26 cellular contexts compared by ENCODE assay signal in the genomic region with DNA sequence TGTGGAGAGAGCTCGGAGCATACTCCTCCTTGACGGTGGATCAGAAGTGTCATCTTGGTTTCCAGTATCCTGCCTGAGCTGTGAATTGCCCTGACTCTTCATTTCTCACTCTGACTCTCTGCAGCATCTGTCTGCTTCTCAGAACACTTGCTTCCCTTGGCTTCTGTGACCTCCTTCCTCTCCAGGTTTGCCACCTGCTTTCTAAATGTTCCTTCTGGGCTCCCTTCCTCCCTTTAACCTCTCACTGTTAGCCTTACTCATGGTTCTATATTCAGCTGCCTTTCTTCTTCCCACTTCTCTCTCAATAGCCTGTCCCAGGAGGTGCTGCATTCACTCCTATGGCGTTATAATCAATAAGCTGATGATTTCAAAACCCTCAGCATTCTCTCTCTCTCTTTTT.
"Had no signal": no experiment of that assay in that cellular context is flagged by ENCODE, and none has a peak within 500 bp of the region (broad histone marks: within the 10 kb centered on the region; RNA-seq: fewer than 3 reads in every experiment).

No MANE protein-coding gene starts in this region.

- H3K27me3 ChIP-seq: dorsolateral prefrontal cortex, hepatocyte, ovary, upper lobe of left lung, vagina had no signal

- H3K4me1 ChIP-seq: vagina had no signal

- H3K27ac ChIP-seq: dorsolateral prefrontal cortex, gastroesophageal sphincter, hepatocyte, left ventricle myocardium inferior, ovary, thoracic aorta, upper lobe of left lung, vagina had no signal

- H3K27ac Mint-ChIP-seq: activated CD8-positive, alpha-beta T cell treated with anti-CD3 and anti-CD28 coated beads for 36 hours; activated naive CD8-positive, alpha-beta T cell; nephron progenitor cell; T-helper 2 cell treated with Interferon-gamma antibody and Interleukin-4, amounts not matched to agents 5 μg/mL and 100 μg/mL, for 36 hours had no signal

- H3K9me3 Mint-ChIP-seq: activated T-cell treated with anti-CD3 and anti-CD28 coated beads, Interleukin-2, amount 50 U/mL, for 4 hours; central memory CD8-positive, alpha-beta T cell; T-cell; T-helper 2 cell treated with Interferon-gamma antibody and Interleukin-4, amounts not matched to agents 5 μg/mL and 100 μg/mL, for 36 hours had no signal

- DNase-seq: activated CD4-positive, alpha-beta T cell treated with anti-CD3 and anti-CD28 coated beads for 48 hours; activated CD8-positive, alpha-beta T cell treated with anti-CD3 and anti-CD28 coated beads for 36 hours; activated naive CD4-positive, alpha-beta T cell treated with Interleukin-2 at 50 U/mL for 16 hours; activated T-cell treated with anti-CD3 and anti-CD28 coated beads, Interleukin-2, amount 50 U/mL, for 4 hours; anterior cingulate cortex; dorsolateral prefrontal cortex; effector memory CD4-positive, alpha-beta T cell; islet precursor cell; left ventricle myocardium inferior; mesendoderm; nephron progenitor cell; ovary; right cardiac atrium; stimulated activated CD4-positive, alpha-beta T cell treated with anti-CD3 and anti-CD28 coated beads, Interleukin-15, amount 100 ng/mL, for 24 hours; stimulated activated CD4-positive, alpha-beta T cell treated with anti-CD3 and anti-CD28 coated beads, Interleukin-2, amount 100 ng/mL, for 24 hours; stimulated activated naive CD4-positive, alpha-beta T cell treated with Interleukin-2 at 50 U/mL for 16 hours; T-cell; upper lobe of left lung had no signal

- H3K4me3 Mint-ChIP-seq: activated CD8-positive, alpha-beta T cell treated with anti-CD3 and anti-CD28 coated beads for 36 hours; activated naive CD8-positive, alpha-beta T cell; activated T-cell treated with anti-CD3 and anti-CD28 coated beads, Interleukin-2, amount 50 U/mL, for 4 hours; central memory CD8-positive, alpha-beta T cell; nephron progenitor cell; T-cell; T-helper 2 cell treated with Interferon-gamma antibody and Interleukin-4, amounts not matched to agents 5 μg/mL and 100 μg/mL, for 36 hours had no signal

- H3K9me3 ChIP-seq: gastroesophageal sphincter, left ventricle myocardium inferior, ovary, thoracic aorta, upper lobe of left lung, vagina had no signal

- ATAC-seq: activated CD8-positive, alpha-beta T cell treated with anti-CD3 and anti-CD28 coated beads for 36 hours; activated T-cell treated with anti-CD3 and anti-CD28 coated beads, Interleukin-2, amount 50 U/mL, for 4 hours; gastroesophageal sphincter; right cardiac atrium; T-cell had no signal

- H3K36me3 Mint-ChIP-seq: T-cell had no signal

- H3K36me3 ChIP-seq: gastroesophageal sphincter, left ventricle myocardium inferior, ovary, thoracic aorta, upper lobe of left lung, vagina had no signal

- H3K4me3 ChIP-seq: dorsolateral prefrontal cortex, gastroesophageal sphincter, hepatocyte, left ventricle myocardium inferior, lung, ovary, thoracic aorta, upper lobe of left lung, vagina had no signal
